18 cellular contexts compared by ENCODE assay signal in genomic region chr7:55072251-55072650, GRCh38. TPM values are rescaled to one million over a fixed set of nuclear protein-coding genes. Genes with fewer than 3 reads are reported as not detected.
DNase-seq lines count a peak whose midpoint lies in the region; ATAC-seq and TF ChIP-seq lines count a peak whose summit lies in the region.
"Had no signal": no experiment of that assay in that cellular context is flagged by ENCODE, and none has a peak within 500 bp of the region (broad histone marks: within the 10 kb centered on the region; RNA-seq: fewer than 3 reads in every experiment).

No MANE protein-coding gene starts in this region.

- no peak for TF ChIP-seq CTCF in HFFc6 (IDR thresholded peaks at IDR 0.05)
- no peak for TF ChIP-seq CTCF in gastroesophageal sphincter (IDR thresholded peaks at IDR 0.05)

- peak overlapping the region; percentile 72 for H3K4me2 ChIP-seq in skeletal muscle satellite cell (ENCODE audit: low read length)

- H3K9ac ChIP-seq in skeletal muscle satellite cell (ENCODE audit: low read depth, low read length) = peak overlapping the region; percentile 70

- H3K9me3 Mint-ChIP-seq in HFFc6 = no peaks in the 10 kb centered on the region
- H3K9me3 Mint-ChIP-seq: activated CD4-positive, alpha-beta memory T cell treated with anti-CD3 and anti-CD28 coated beads for 36 hours; activated T-helper 1 cell treated with anti-CD3 and anti-CD28 coated beads, Interleukin-12 subunit alpha, Interleukin-12 subunit beta, Interleukin-2, Interleukin-4 antibody, amounts not matched to agents 30 ng/mL and 10 ng/mL and 1 ng/mL, durations not matched to agents 14 hours and 24 hours and 36 hours; dendritic cell treated with granulocyte-macrophage colony-stimulating factor and Interleukin-4, amounts not matched to agents 40 ng/mL and 50 ng/mL, for 4 days had no signal

- peaks cover under 1% of the 10 kb centered on the region for H3K27me3 Mint-ChIP-seq in HFFc6 (ENCODE audit: insufficient read depth)

- H3K27ac ChIP-seq in SJCRH30 (no peak overlapping the region), gastroesophageal sphincter (peak overlapping the region; percentile 85 to 90 (median 88))
- H3K27ac ChIP-seq: neutrophil, SK-N-MC had no signal

- WGBS in gastroesophageal sphincter (ENCODE audit: low coverage in 1 of 2), 2 donors = 7 to 62% methylated on average over 2 to 3 of the region's 4 CpGs

- H3K4me3 Mint-ChIP-seq in HFFc6 = no peak overlapping the region
- H3K4me3 Mint-ChIP-seq: activated CD4-positive, alpha-beta memory T cell treated with anti-CD3 and anti-CD28 coated beads for 36 hours; activated T-helper 1 cell treated with anti-CD3 and anti-CD28 coated beads, Interleukin-12 subunit alpha, Interleukin-12 subunit beta, Interleukin-2, Interleukin-4 antibody, amounts not matched to agents 30 ng/mL and 10 ng/mL and 1 ng/mL, durations not matched to agents 14 hours and 24 hours and 36 hours; CD14-positive monocyte; dendritic cell treated with granulocyte-macrophage colony-stimulating factor and Interleukin-4, amounts not matched to agents 40 ng/mL and 50 ng/mL, for 4 days; stimulated activated naive B cell treated with anti-CD40 and anti-IgM and Interleukin-4, amounts not matched to agents 10 μg/mL and 1 μg/mL and 100 μg/mL, for 72 hours had no signal

- H3K4me1 ChIP-seq in SJCRH30 = peaks cover 13% of the 10 kb centered on the region
- H3K4me1 ChIP-seq in gastroesophageal sphincter = peaks cover 36 to 100% (median 52%) of the 10 kb centered on the region in 3 donors
- peaks cover 93% of the 10 kb centered on the region for H3K4me1 ChIP-seq in skeletal muscle satellite cell (ENCODE audit: control insufficient read depth, insufficient read depth, low read length)

- H3K36me3 Mint-ChIP-seq in HFFc6 (ENCODE audit: low read depth) = peaks cover 33% of the 10 kb centered on the region
- H3K36me3 Mint-ChIP-seq: activated CD4-positive, alpha-beta memory T cell treated with anti-CD3 and anti-CD28 coated beads for 36 hours; CD14-positive monocyte; stimulated activated naive B cell treated with anti-CD40 and anti-IgM and Interleukin-4, amounts not matched to agents 10 μg/mL and 1 μg/mL and 100 μg/mL, for 72 hours had no signal

- ATAC-seq in gastroesophageal sphincter (no peak), GM19023 (IDR thresholded peaks at IDR 0.05; ENCODE audit: unreplicated experiment) (no peak), GM21723 (IDR thresholded peaks at IDR 0.05; ENCODE audit: unreplicated experiment) (no peak)

- TF ChIP-seq EP300 in gastroesophageal sphincter (IDR thresholded peaks at IDR 0.05) = no peak

- H3K4me1 Mint-ChIP-seq in HFFc6 (ENCODE audit: low read depth) = peaks cover 96% of the 10 kb centered on the region
- H3K4me1 Mint-ChIP-seq: CD14-positive monocyte had no signal

- no peaks in the 10 kb centered on the region for H3K27me3 ChIP-seq in SJCRH30
- no peaks in the 10 kb centered on the region for H3K27me3 ChIP-seq in gastroesophageal sphincter
- H3K27me3 ChIP-seq in skeletal muscle satellite cell (ENCODE audit: control insufficient read depth, insufficient read depth, low read length) = no peaks in the 10 kb centered on the region
- H3K27me3 ChIP-seq in H7 (ENCODE audit: control insufficient read depth, insufficient read depth, low read length) = no peaks in the 10 kb centered on the region
- H3K27me3 ChIP-seq: neutrophil had no signal

- no peak for DNase-seq in HFFc6
- DNase-seq in SJCRH30 = peak; percentile 76 to 80
- no peak for DNase-seq in erythroblast (lab: John Stamatoyannopoulos, UW)
- no peak for DNase-seq in H7
- DNase-seq: activated CD4-positive, alpha-beta memory T cell treated with anti-CD3 and anti-CD28 coated beads for 36 hours; DMS79 treated with DMSO at 0.1 percent for 48 hours; NCI-H1105; NCI-H2171 treated with DMSO at 0.1 percent for 48 hours; stimulated activated naive B cell treated with anti-CD40 and anti-IgM and Interleukin-4, amounts not matched to agents 10 μg/mL and 1 μg/mL and 100 μg/mL, for 72 hours had no signal

- no peak for TF ChIP-seq POLR2A in gastroesophageal sphincter (IDR thresholded peaks at IDR 0.05)
- TF ChIP-seq POLR2A in erythroblast (IDR thresholded peaks at IDR 0.05; ENCODE audit: low read length) = no peak

- H3K9me3 ChIP-seq in SJCRH30 (replicated peaks) (peaks cover 2% of the 10 kb centered on the region; the same call in 1 of the 2 replicates), gastroesophageal sphincter (no peaks in the 10 kb centered on the region), skeletal muscle satellite cell (replicated peaks; ENCODE audit: low read length) (no peaks in the 10 kb centered on the region)
- H3K9me3 ChIP-seq: neutrophil had no signal

- H3K4me3 ChIP-seq in SJCRH30 (no peak overlapping the region), gastroesophageal sphincter (no peak overlapping the region), skeletal muscle satellite cell (ENCODE audit: low read length) (no peak overlapping the region), H7 (ENCODE audit: insufficient read depth, low read depth, low read length) (no peak overlapping the region)
- H3K4me3 ChIP-seq: SK-N-MC had no signal

- H3K36me3 ChIP-seq in SJCRH30 (no peaks in the 10 kb centered on the region), gastroesophageal sphincter (no peaks in the 10 kb centered on the region), skeletal muscle satellite cell (ENCODE audit: insufficient read depth, low read length) (peaks cover 12% of the 10 kb centered on the region), H7 (replicated peaks; ENCODE audit: control insufficient read depth, insufficient read depth, low read length) (no peaks in the 10 kb centered on the region)
- H3K36me3 ChIP-seq: neutrophil had no signal

- peak overlapping the region; percentile 100 for H3K27ac Mint-ChIP-seq in HFFc6
- H3K27ac Mint-ChIP-seq: activated CD4-positive, alpha-beta memory T cell treated with anti-CD3 and anti-CD28 coated beads for 36 hours; activated T-helper 1 cell treated with anti-CD3 and anti-CD28 coated beads, Interleukin-12 subunit alpha, Interleukin-12 subunit beta, Interleukin-2, Interleukin-4 antibody, amounts not matched to agents 30 ng/mL and 10 ng/mL and 1 ng/mL, durations not matched to agents 14 hours and 24 hours and 36 hours; CD14-positive monocyte; dendritic cell treated with granulocyte-macrophage colony-stimulating factor and Interleukin-4, amounts not matched to agents 40 ng/mL and 50 ng/mL, for 4 days; stimulated activated naive B cell treated with anti-CD40 and anti-IgM and Interleukin-4, amounts not matched to agents 10 μg/mL and 1 μg/mL and 100 μg/mL, for 72 hours had no signal

RNA-seq across cellular contexts. Expression of gene EGFR, which starts 53.4 kb away (rescaled TPM):
- 10 to 100 TPM; 69.9 to 87.2 (median 77.0) TPM for total RNA-seq in HFFc6 (2021; fragmentation: NEBNext Ultra II Directional; extraction: Animal tissue kit (Norgen Biotek cat#: 25700))
- total RNA-seq in SJCRH30 (2014; rRNA removed; shearing (Covaris generic)) = 7.3 and 8.3 TPM in 2 replicates
- total RNA-seq in gastroesophageal sphincter = 100 to 1,000 TPM in 3 of 4 donors, 10 to 100 TPM in 1; 85.7 to 126 (median 111) TPM
- total RNA-seq in skeletal muscle satellite cell (2012; rRNA removed) = 89.1 and 114 TPM in 2 replicates
- total RNA-seq in H7 (2014; rRNA removed; shearing (Covaris generic)) = 3.1 and 6.3 TPM in 2 replicates
- total RNA-seq: activated CD4-positive, alpha-beta memory T cell treated with anti-CD3 and anti-CD28 coated beads for 36 hours had no signal

Comparison
In these comparisons a context has a peak if more than half of its experiments do, and no peak if none do; other contexts are left out.
1. DNase-seq: peak in SJCRH30 (2 of 2); none in HFFc6 (single experiment), erythroblast (0 of 2) and H7 (single experiment).